Comparison of ENCODE assay signal across 37 cellular contexts in the genomic region with DNA sequence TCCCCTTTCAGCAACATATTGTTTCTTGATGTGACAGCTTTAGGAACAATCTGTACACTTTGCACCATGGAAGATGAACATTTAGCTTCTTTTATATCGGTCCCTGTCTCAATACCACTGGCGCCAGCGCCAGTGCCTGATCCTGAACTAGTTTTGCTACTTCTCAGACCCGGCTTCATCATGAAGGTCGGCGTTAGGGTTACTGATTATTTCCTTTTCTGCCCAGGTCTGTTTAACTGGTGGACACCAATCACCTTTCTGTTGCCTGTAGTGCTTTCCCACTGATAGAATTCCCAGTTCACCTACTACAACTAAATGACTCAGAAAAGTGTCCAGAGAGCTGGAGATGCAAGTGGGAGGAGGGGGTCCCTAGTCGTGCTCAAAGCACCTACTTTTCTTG.
"Had no signal": no experiment of that assay in that cellular context is flagged by ENCODE, and none has a peak within 500 bp of the region (broad histone marks: within the 10 kb centered on the region; RNA-seq: fewer than 3 reads in every experiment).

No MANE protein-coding gene starts in this region.

- FAIRE-seq: bronchial epithelial cell had no signal

- ATAC-seq: activated CD4-positive, alpha-beta T cell treated with anti-CD3 and anti-CD28 coated beads for 36 hours; activated CD8-positive, alpha-beta memory T cell treated with anti-CD3 and anti-CD28 coated beads, Interleukin-2, amount 10 ng/mL, durations not matched to agents 7 days and 5 days; activated CD8-positive, alpha-beta T cell treated with anti-CD3 and anti-CD28 coated beads, Interleukin-2, amount 10 ng/mL, durations not matched to agents 7 days and 5 days; activated naive CD8-positive, alpha-beta T cell treated with anti-CD3 and anti-CD28 coated beads, Interleukin-2, amount 50 U/mL, for 24 hours; body of pancreas; foreskin keratinocyte; gastroesophageal sphincter; heart left ventricle; T-helper 17 cell had no signal

- H3K36me3 ChIP-seq: adrenal gland, esophagus muscularis mucosa, gastroesophageal sphincter, heart left ventricle had no signal

- H3K36me3 Mint-ChIP-seq: activated CD4-positive, alpha-beta memory T cell treated with anti-CD3 and anti-CD28 coated beads for 36 hours; activated CD8-positive, alpha-beta memory T cell treated with anti-CD3 and anti-CD28 coated beads, Interleukin-2, amount 10 ng/mL, durations not matched to agents 7 days and 5 days; activated naive CD4-positive, alpha-beta T cell treated with anti-CD3 and anti-CD28 coated beads, Interleukin-2, amount 50 U/mL, for 24 hours; activated naive CD8-positive, alpha-beta T cell treated with anti-CD3 and anti-CD28 coated beads for 36 hours had no signal

- H3K9me3 ChIP-seq: adrenal gland, body of pancreas, esophagus muscularis mucosa, gastroesophageal sphincter, heart left ventricle had no signal

- DNase-seq: activated CD4-positive, alpha-beta memory T cell treated with anti-CD3 and anti-CD28 coated beads for 36 hours; activated CD4-positive, alpha-beta T cell treated with anti-CD3 and anti-CD28 coated beads for 36 hours; activated CD4-positive, alpha-beta T cell treated with anti-CD3 and anti-CD28 coated beads, Interleukin-2, amount 10 ng/mL, durations not matched to agents 24 days and 14 days; activated CD4-positive, CD25-positive, alpha-beta regulatory T cell; activated CD4-positive, CD25-positive, alpha-beta regulatory T cell treated with anti-CD3 and anti-CD28 coated beads, Interleukin-2, amount 50 U/mL, for 72 hours; activated CD8-positive, alpha-beta memory T cell treated with anti-CD3 and anti-CD28 coated beads, Interleukin-2, amount 10 ng/mL, durations not matched to agents 7 days and 5 days; activated CD8-positive, alpha-beta memory T cell treated with anti-CD3 and anti-CD28 coated beads, Interleukin-2, amount 50 U/mL, for 4 hours; activated CD8-positive, alpha-beta T cell treated with anti-CD3 and anti-CD28 coated beads, Interleukin-2, amount 10 ng/mL, durations not matched to agents 7 days and 5 days; activated effector memory CD4-positive, alpha-beta T cell treated with anti-CD3 and anti-CD28 coated beads, Interleukin-2, amount 50 U/mL, for 16 hours; activated naive CD4-positive, alpha-beta T cell treated with anti-CD3 and anti-CD28 coated beads for 36 hours; activated naive CD8-positive, alpha-beta T cell treated with anti-CD3 and anti-CD28 coated beads for 36 hours; activated naive CD8-positive, alpha-beta T cell treated with anti-CD3 and anti-CD28 coated beads, Interleukin-2, amount 50 U/mL, for 24 hours; activated T-cell treated with anti-CD3 and anti-CD28 coated beads, Interleukin-2, amount 50 U/mL, for 1 hour; activated T-cell treated with anti-CD3 and anti-CD28 coated beads, Interleukin-2, amount 50 U/mL, for 48 hours; adrenal gland; amygdala; aorta; body of pancreas; dorsolateral prefrontal cortex; effector memory CD4-positive, alpha-beta T cell; endodermal cell; erythroblast; foreskin keratinocyte; heart left ventricle; T-helper 1 cell; T-helper 17 cell; T1000 had no signal

- H3K4me1 ChIP-seq: adrenal gland, body of pancreas, esophagus muscularis mucosa, foreskin keratinocyte, gastroesophageal sphincter, heart left ventricle had no signal

- H3K4me1 Mint-ChIP-seq: activated CD4-positive, alpha-beta T cell treated with anti-CD3 and anti-CD28 coated beads for 36 hours; activated CD4-positive, alpha-beta T cell treated with anti-CD3 and anti-CD28 coated beads, Interleukin-2, amount 10 ng/mL, durations not matched to agents 24 days and 14 days; activated CD8-positive, alpha-beta memory T cell treated with anti-CD3 and anti-CD28 coated beads, Interleukin-2, amount 10 ng/mL, durations not matched to agents 7 days and 5 days; activated naive CD4-positive, alpha-beta T cell treated with anti-CD3 and anti-CD28 coated beads, Interleukin-2, amount 50 U/mL, for 24 hours; activated naive CD8-positive, alpha-beta T cell treated with anti-CD3 and anti-CD28 coated beads for 36 hours; activated naive CD8-positive, alpha-beta T cell treated with anti-CD3 and anti-CD28 coated beads, Interleukin-2, amount 50 U/mL, for 24 hours; central memory CD8-positive, alpha-beta T cell; T-helper 17 cell had no signal

- H3K27ac ChIP-seq: adrenal gland, body of pancreas, coronary artery, esophagus muscularis mucosa, foreskin keratinocyte, gastroesophageal sphincter, heart left ventricle had no signal

- H3K9me3 Mint-ChIP-seq: activated CD4-positive, alpha-beta memory T cell treated with anti-CD3 and anti-CD28 coated beads for 36 hours; activated CD4-positive, alpha-beta T cell treated with anti-CD3 and anti-CD28 coated beads, Interleukin-2, amount 10 ng/mL, durations not matched to agents 24 days and 14 days; activated naive CD4-positive, alpha-beta T cell treated with anti-CD3 and anti-CD28 coated beads for 36 hours; activated naive CD4-positive, alpha-beta T cell treated with anti-CD3 and anti-CD28 coated beads, Interleukin-2, amount 50 U/mL, for 24 hours; activated naive CD8-positive, alpha-beta T cell treated with anti-CD3 and anti-CD28 coated beads for 36 hours; activated naive CD8-positive, alpha-beta T cell treated with anti-CD3 and anti-CD28 coated beads, Interleukin-2, amount 50 U/mL, for 24 hours; activated T-helper 1 cell treated with anti-CD3 and anti-CD28 coated beads, Interleukin-12 subunit alpha, Interleukin-12 subunit beta, Interleukin-2, Interleukin-4 antibody, amounts not matched to agents 30 ng/mL and 10 ng/mL and 1 ng/mL, durations not matched to agents 14 hours and 24 hours and 36 hours; activated T-helper 2 cell treated with anti-CD3 and anti-CD28 coated beads, Interferon-gamma antibody, Interleukin-2, Interleukin-4, amounts not matched to agents 10 μg/mL and 5 μg/mL and 100 μg/mL, durations not matched to agents 14 hours and 24 hours and 36 hours; central memory CD8-positive, alpha-beta T cell; dendritic cell treated with granulocyte-macrophage colony-stimulating factor and Interleukin-4, amounts not matched to agents 40 ng/mL and 50 ng/mL, for 4 days; endodermal cell; T-helper 2 cell treated with Interferon-gamma antibody and Interleukin-4, amounts not matched to agents 5 μg/mL and 100 μg/mL, for 36 hours had no signal

- H3K27me3 Mint-ChIP-seq: activated CD4-positive, alpha-beta T cell treated with anti-CD3 and anti-CD28 coated beads, Interleukin-2, amount 10 ng/mL, durations not matched to agents 24 days and 14 days; activated CD8-positive, alpha-beta memory T cell treated with anti-CD3 and anti-CD28 coated beads, Interleukin-2, amount 10 ng/mL, durations not matched to agents 7 days and 5 days; central memory CD8-positive, alpha-beta T cell had no signal

- H3K27me3 ChIP-seq: adrenal gland, body of pancreas, foreskin keratinocyte had no signal

- H3K4me3 Mint-ChIP-seq: activated CD4-positive, alpha-beta memory T cell treated with anti-CD3 and anti-CD28 coated beads for 36 hours; activated CD4-positive, alpha-beta T cell treated with anti-CD3 and anti-CD28 coated beads for 36 hours; activated CD4-positive, alpha-beta T cell treated with anti-CD3 and anti-CD28 coated beads, Interleukin-2, amount 10 ng/mL, durations not matched to agents 24 days and 14 days; activated CD8-positive, alpha-beta memory T cell treated with anti-CD3 and anti-CD28 coated beads, Interleukin-2, amount 10 ng/mL, durations not matched to agents 7 days and 5 days; activated CD8-positive, alpha-beta T cell treated with anti-CD3 and anti-CD28 coated beads, Interleukin-2, amount 10 ng/mL, durations not matched to agents 7 days and 5 days; activated naive CD4-positive, alpha-beta T cell treated with anti-CD3 and anti-CD28 coated beads for 36 hours; activated naive CD4-positive, alpha-beta T cell treated with anti-CD3 and anti-CD28 coated beads, Interleukin-2, amount 50 U/mL, for 24 hours; activated naive CD8-positive, alpha-beta T cell treated with anti-CD3 and anti-CD28 coated beads for 36 hours; activated naive CD8-positive, alpha-beta T cell treated with anti-CD3 and anti-CD28 coated beads, Interleukin-2, amount 50 U/mL, for 24 hours; activated T-helper 1 cell treated with anti-CD3 and anti-CD28 coated beads, Interleukin-12 subunit alpha, Interleukin-12 subunit beta, Interleukin-2, Interleukin-4 antibody, amounts not matched to agents 30 ng/mL and 10 ng/mL and 1 ng/mL, durations not matched to agents 14 hours and 24 hours and 36 hours; central memory CD8-positive, alpha-beta T cell; dendritic cell treated with granulocyte-macrophage colony-stimulating factor and Interleukin-4, amounts not matched to agents 40 ng/mL and 50 ng/mL, for 4 days; endodermal cell; T-helper 17 cell; T-helper 2 cell treated with Interferon-gamma antibody and Interleukin-4, amounts not matched to agents 5 μg/mL and 100 μg/mL, for 36 hours had no signal

- H3K4me3 ChIP-seq: adrenal gland, body of pancreas, coronary artery, dorsolateral prefrontal cortex, esophagus muscularis mucosa, gastroesophageal sphincter, heart left ventricle had no signal

- H3K27ac Mint-ChIP-seq: activated CD4-positive, alpha-beta memory T cell treated with anti-CD3 and anti-CD28 coated beads for 36 hours; activated CD4-positive, alpha-beta T cell treated with anti-CD3 and anti-CD28 coated beads for 36 hours; activated CD4-positive, alpha-beta T cell treated with anti-CD3 and anti-CD28 coated beads, Interleukin-2, amount 10 ng/mL, durations not matched to agents 24 days and 14 days; activated CD8-positive, alpha-beta memory T cell treated with anti-CD3 and anti-CD28 coated beads, Interleukin-2, amount 10 ng/mL, durations not matched to agents 7 days and 5 days; activated CD8-positive, alpha-beta T cell treated with anti-CD3 and anti-CD28 coated beads, Interleukin-2, amount 10 ng/mL, durations not matched to agents 7 days and 5 days; activated naive CD4-positive, alpha-beta T cell treated with anti-CD3 and anti-CD28 coated beads for 36 hours; activated naive CD4-positive, alpha-beta T cell treated with anti-CD3 and anti-CD28 coated beads, Interleukin-2, amount 50 U/mL, for 24 hours; activated naive CD8-positive, alpha-beta T cell treated with anti-CD3 and anti-CD28 coated beads for 36 hours; activated naive CD8-positive, alpha-beta T cell treated with anti-CD3 and anti-CD28 coated beads, Interleukin-2, amount 50 U/mL, for 24 hours; activated T-helper 1 cell treated with anti-CD3 and anti-CD28 coated beads, Interleukin-12 subunit alpha, Interleukin-12 subunit beta, Interleukin-2, Interleukin-4 antibody, amounts not matched to agents 30 ng/mL and 10 ng/mL and 1 ng/mL, durations not matched to agents 14 hours and 24 hours and 36 hours; activated T-helper 2 cell treated with anti-CD3 and anti-CD28 coated beads, Interferon-gamma antibody, Interleukin-2, Interleukin-4, amounts not matched to agents 10 μg/mL and 5 μg/mL and 100 μg/mL, durations not matched to agents 14 hours and 24 hours and 36 hours; dendritic cell treated with granulocyte-macrophage colony-stimulating factor and Interleukin-4, amounts not matched to agents 40 ng/mL and 50 ng/mL, for 4 days; endodermal cell; T-helper 17 cell; T-helper 2 cell treated with Interferon-gamma antibody and Interleukin-4, amounts not matched to agents 5 μg/mL and 100 μg/mL, for 36 hours had no signal
